Comparison of ENCODE assay signal across 1 cellular context in the genomic region with DNA sequence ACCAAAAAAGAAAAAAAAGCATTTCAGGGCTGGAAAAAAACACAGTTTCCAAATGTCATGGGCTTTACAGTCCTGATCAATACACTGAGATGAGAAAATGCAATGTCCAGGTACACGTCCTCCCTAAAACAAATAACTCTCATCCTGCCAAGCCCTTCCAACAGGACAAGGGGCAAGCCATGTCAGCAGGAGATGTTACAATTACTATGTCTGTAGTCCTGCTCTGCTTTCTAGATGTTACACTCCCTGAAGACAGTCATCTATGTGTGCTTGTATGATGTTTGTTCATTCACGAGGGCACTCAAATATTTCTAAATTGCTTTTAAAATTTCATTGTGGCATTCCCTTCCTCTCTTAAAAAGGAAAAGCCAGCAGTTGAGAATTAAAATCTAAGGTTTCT.
TF ChIP-seq lines count a peak whose summit lies in the region.

No MANE protein-coding gene starts in this region.

TF ChIP-seq in H1, 55 proteins besides CTCF, POLR2A, EP300 and RAD21 (continued from another document):
- TF ChIP-seq ZNF274 (IDR thresholded peaks at IDR 0.05; ENCODE audit: borderline replicate concordance, extremely low read depth, low read length): no peak
- TF ChIP-seq GTF2F1 (IDR thresholded peaks at IDR 0.05; ENCODE audit: borderline replicate concordance, low read depth, low read length): no peak
